ENCODE assay signal across 8 cellular contexts in the genomic region with DNA sequence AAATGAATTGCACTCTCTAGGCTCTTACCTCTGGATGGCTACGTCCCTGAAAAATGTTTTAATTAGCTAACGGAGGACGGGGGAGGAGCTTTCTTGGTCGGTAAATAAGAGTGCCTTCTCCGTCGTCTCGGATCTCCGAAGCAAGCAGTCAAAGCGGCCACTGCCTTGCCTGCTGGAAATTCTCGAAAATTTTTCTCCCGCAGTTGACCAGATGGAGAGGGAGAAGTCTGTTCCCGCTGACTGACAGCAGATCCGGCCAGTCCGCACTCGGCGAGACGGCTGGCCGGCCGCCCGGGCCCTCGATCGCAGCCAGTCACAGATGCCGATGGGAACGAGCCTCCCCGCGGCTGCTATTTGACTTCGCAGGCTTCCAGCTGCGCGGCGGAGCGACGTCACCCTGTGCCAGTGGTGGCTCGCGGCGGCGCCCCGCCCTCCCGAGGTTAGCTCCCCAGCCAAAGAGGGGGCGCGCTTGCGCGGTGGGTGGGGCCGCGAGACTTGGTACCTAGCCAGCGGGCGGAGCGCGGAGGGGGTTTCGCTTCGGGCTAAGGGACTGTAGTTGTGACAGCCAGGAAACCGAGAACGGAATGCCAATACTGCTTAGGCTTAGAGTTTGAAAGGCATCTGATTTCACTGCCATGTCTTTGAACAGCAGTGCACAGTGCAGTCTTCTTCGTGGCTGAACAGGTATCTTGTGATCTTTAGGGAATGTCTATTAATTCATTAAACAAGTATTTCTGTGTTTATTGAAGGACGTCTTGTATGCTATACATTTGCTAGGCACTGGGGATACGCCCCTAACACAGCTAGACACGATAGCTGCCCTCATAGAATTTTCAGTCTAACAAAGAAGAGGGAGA. TPM values are rescaled to one million over a fixed set of nuclear protein-coding genes. Genes with fewer than 3 reads are reported as not detected.
DNase-seq lines count a peak whose midpoint lies in the region; ATAC-seq, FAIRE-seq and TF ChIP-seq lines count a peak whose summit lies in the region.

PPM1K (minus strand) TSS at position 184 of the 857 bp plus-strand sequence. CDS start 5,978 bp downstream, outside the sequence.

- peak within 1 kb of the TSS; percentile 92 to 100 for H3K27ac Mint-ChIP-seq in natural killer cell

- FAIRE-seq in H54 (lab: Jason Lieb, UNC) = peak; percentile 93

- no peaks in the 10 kb centered on the region for H3K36me3 Mint-ChIP-seq in natural killer cell

- no peaks in the 10 kb centered on the region for H3K9me3 ChIP-seq in Loucy (ENCODE audit: insufficient read depth, low read depth, low read length)

- H3K4me1 ChIP-seq in Loucy (ENCODE audit: insufficient read depth, low read length, poor library complexity, severe bottlenecking) = peaks cover 37% of the 10 kb centered on the region

- H3K4me1 Mint-ChIP-seq in natural killer cell = peaks cover 46 to 52% of the 10 kb centered on the region in 2 donors

- peak within 1 kb of the TSS; percentile 99 for H3K4me3 Mint-ChIP-seq in natural killer cell

- H3K79me2 ChIP-seq in Loucy (ENCODE audit: insufficient read depth, low read length) = peaks cover 37% of the 10 kb centered on the region

- H3K27me3 Mint-ChIP-seq in natural killer cell (ENCODE audit: low read depth in 2 of 2) = no peaks in the 10 kb centered on the region

- peak within 1 kb of the TSS; percentile 86 for H3K4me2 ChIP-seq in Loucy (ENCODE audit: low read depth, low read length, poor library complexity, severe bottlenecking)

- no peaks in the 10 kb centered on the region for H3K9me3 Mint-ChIP-seq in natural killer cell

- DNase-seq in ELF-1 (ENCODE audit: low read depth, low spot score) (peak; percentile 99), H54 (ENCODE audit: insufficient read length, low spot score) (peak; percentile 80), fibroblast of peridontal ligament (ENCODE audit: extremely low read depth) (peak; percentile 97), natural killer cell (peak; percentile 99)
- DNase-seq in activated T-helper 9 cell treated with anti-CD3 and anti-CD28 coated beads, Interleukin-2, amount 50 U/mL, for 16 hours (ENCODE audit: low read depth) = peak; percentile 99
- peak; percentile 99 for DNase-seq in stimulated activated naive CD4-positive, alpha-beta T cell treated with Interleukin-2 at 50 U/mL for 16 hours (lab: John Stamatoyannopoulos, UW)

- H3K4me3 ChIP-seq in Loucy (ENCODE audit: low read length, poor library complexity, severe bottlenecking) = peak within 1 kb of the TSS; percentile 96

- H3K9me2 ChIP-seq in Loucy (replicated peaks; ENCODE audit: low read depth, low read length) = no peaks in the 10 kb centered on the region

- H3F3A ChIP-seq in Loucy (ENCODE audit: low read depth) = peaks cover 3% of the 10 kb centered on the region

- intact Hi-C loops in natural killer cell (cut with micrococcal nuclease) = loop anchor here (1.0 to 10.0 kb wide), 7 partner anchors 173 to 1277 kb away; partner anchors contain the start of genes HERC3, HERC5, KLHL8 and TIGD2

- peak within 1 kb of the TSS; percentile 96 for H2AFZ ChIP-seq in Loucy (ENCODE audit: low read length)

- no peaks in the 10 kb centered on the region for H3K36me3 ChIP-seq in Loucy (ENCODE audit: insufficient read depth, low read length)

- TF ChIP-seq POLR2A in H54 (IDR thresholded peaks at IDR 0.05; ENCODE audit: low read depth, low read length) = no peak
- peak; percentile 78 for TF ChIP-seq POLR2A in Raji (IDR thresholded peaks at IDR 0.05; ENCODE audit: insufficient read depth, low read depth, low read length)

- no peak for TF ChIP-seq CTCF in Loucy (conservative IDR thresholded peaks at IDR 0.05; ENCODE audit: low read length)
- TF ChIP-seq CTCF in natural killer cell (IDR thresholded peaks at IDR 0.05) = no peak

- peak within 1 kb of the TSS; percentile 83 for H3K9ac ChIP-seq in Loucy (ENCODE audit: low read depth, low read length, poor library complexity, severe bottlenecking)

- ATAC-seq in natural killer cell = peak; percentile 80 to 95 (median 86)

- peaks cover 20% of the 10 kb centered on the region for H4K20me1 ChIP-seq in Loucy (ENCODE audit: insufficient read depth, low read length, poor library complexity, severe bottlenecking)

- H3K27me3 ChIP-seq in Loucy (ENCODE audit: insufficient read depth, low read length, poor library complexity, severe bottlenecking) = no peaks in the 10 kb centered on the region

RNA-seq across cellular contexts. Expression of gene PPM1K, which starts in this region (rescaled TPM):
- total RNA-seq in natural killer cell = 10 to 100 TPM; 68.0 to 76.8 (median 74.3) TPM

Comparison
In these comparisons a context has a peak if more than half of its experiments do, and no peak if none do; other contexts are left out.
1. Peak in every context shown above with its lines: DNase-seq, ATAC-seq and H3K4me3 ChIP-seq.